Comparison of ENCODE assay signal across 1 cellular context in the genomic region with DNA sequence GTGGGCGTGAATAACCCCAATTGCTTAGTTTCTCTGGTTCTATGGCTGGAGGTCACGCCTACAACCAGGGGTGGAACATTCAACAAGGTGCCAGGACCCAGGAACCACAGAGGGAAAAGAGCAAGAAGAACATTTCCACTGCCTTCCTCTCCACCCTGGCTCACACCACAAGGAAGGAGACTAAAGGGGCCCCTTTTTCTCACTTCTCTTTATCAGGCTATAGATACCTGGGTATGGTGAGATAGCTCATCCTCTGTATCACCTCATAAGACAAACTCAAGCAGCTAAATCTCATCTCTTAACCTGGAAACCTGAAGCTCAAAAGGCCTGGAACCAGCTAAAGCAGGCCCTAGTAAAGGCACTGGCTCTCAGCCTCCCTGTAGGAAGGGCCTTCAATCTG.
TF ChIP-seq lines count a peak whose summit lies in the region.

No MANE protein-coding gene starts in this region.

TF ChIP-seq in GM12878, 131 proteins besides CTCF, POLR2A, EP300 and RAD21 (continued from another document):
- TF ChIP-seq, protein P1, sequence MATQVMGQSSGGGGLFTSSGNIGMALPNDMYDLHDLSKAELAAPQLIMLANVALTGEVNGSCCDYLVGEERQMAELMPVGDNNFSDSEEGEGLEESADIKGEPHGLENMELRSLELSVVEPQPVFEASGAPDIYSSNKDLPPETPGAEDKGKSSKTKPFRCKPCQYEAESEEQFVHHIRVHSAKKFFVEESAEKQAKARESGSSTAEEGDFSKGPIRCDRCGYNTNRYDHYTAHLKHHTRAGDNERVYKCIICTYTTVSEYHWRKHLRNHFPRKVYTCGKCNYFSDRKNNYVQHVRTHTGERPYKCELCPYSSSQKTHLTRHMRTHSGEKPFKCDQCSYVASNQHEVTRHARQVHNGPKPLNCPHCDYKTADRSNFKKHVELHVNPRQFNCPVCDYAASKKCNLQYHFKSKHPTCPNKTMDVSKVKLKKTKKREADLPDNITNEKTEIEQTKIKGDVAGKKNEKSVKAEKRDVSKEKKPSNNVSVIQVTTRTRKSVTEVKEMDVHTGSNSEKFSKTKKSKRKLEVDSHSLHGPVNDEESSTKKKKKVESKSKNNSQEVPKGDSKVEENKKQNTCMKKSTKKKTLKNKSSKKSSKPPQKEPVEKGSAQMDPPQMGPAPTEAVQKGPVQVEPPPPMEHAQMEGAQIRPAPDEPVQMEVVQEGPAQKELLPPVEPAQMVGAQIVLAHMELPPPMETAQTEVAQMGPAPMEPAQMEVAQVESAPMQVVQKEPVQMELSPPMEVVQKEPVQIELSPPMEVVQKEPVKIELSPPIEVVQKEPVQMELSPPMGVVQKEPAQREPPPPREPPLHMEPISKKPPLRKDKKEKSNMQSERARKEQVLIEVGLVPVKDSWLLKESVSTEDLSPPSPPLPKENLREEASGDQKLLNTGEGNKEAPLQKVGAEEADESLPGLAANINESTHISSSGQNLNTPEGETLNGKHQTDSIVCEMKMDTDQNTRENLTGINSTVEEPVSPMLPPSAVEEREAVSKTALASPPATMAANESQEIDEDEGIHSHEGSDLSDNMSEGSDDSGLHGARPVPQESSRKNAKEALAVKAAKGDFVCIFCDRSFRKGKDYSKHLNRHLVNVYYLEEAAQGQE (IDR thresholded peaks at IDR 0.05; ENCODE audit: low read depth, low read length) = no peak
- TF ChIP-seq JUNB (IDR thresholded peaks at IDR 0.05) (no peak), ASH2L (IDR thresholded peaks at IDR 0.05; ENCODE audit: borderline replicate concordance, low read depth) (no peak), CBX3 (IDR thresholded peaks at IDR 0.05; ENCODE audit: borderline replicate concordance, low read depth) (no peak), IKZF2 (IDR thresholded peaks at IDR 0.05) (no peak), PAX8 (IDR thresholded peaks at IDR 0.05) (no peak), CHD4 (IDR thresholded peaks at IDR 0.05) (no peak), RELA (IDR thresholded peaks at IDR 0.05; ENCODE audit: borderline replicate concordance, partially characterized antibody) (no peak), ETV6 (conservative IDR thresholded peaks at IDR 0.05 in 1 of 2, IDR thresholded peaks at IDR 0.05 in 1 of 2; ENCODE audit: borderline replicate concordance in 1 of 2, low read depth in 1 of 2) (no peak), SMARCA5 (IDR thresholded peaks at IDR 0.05) (no peak), ZNF207 (IDR thresholded peaks at IDR 0.05; ENCODE audit: borderline replicate concordance) (no peak), IKZF1 (conservative IDR thresholded peaks at IDR 0.05) (no peak), RAD51 (IDR thresholded peaks at IDR 0.05) (no peak)
- TF ChIP-seq, protein P2, sequence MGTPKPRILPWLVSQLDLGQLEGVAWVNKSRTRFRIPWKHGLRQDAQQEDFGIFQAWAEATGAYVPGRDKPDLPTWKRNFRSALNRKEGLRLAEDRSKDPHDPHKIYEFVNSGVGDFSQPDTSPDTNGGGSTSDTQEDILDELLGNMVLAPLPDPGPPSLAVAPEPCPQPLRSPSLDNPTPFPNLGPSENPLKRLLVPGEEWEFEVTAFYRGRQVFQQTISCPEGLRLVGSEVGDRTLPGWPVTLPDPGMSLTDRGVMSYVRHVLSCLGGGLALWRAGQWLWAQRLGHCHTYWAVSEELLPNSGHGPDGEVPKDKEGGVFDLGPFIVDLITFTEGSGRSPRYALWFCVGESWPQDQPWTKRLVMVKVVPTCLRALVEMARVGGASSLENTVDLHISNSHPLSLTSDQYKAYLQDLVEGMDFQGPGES (IDR thresholded peaks at IDR 0.05) = no peak
